1 cellular context compared by ENCODE assay signal in the genomic region with DNA sequence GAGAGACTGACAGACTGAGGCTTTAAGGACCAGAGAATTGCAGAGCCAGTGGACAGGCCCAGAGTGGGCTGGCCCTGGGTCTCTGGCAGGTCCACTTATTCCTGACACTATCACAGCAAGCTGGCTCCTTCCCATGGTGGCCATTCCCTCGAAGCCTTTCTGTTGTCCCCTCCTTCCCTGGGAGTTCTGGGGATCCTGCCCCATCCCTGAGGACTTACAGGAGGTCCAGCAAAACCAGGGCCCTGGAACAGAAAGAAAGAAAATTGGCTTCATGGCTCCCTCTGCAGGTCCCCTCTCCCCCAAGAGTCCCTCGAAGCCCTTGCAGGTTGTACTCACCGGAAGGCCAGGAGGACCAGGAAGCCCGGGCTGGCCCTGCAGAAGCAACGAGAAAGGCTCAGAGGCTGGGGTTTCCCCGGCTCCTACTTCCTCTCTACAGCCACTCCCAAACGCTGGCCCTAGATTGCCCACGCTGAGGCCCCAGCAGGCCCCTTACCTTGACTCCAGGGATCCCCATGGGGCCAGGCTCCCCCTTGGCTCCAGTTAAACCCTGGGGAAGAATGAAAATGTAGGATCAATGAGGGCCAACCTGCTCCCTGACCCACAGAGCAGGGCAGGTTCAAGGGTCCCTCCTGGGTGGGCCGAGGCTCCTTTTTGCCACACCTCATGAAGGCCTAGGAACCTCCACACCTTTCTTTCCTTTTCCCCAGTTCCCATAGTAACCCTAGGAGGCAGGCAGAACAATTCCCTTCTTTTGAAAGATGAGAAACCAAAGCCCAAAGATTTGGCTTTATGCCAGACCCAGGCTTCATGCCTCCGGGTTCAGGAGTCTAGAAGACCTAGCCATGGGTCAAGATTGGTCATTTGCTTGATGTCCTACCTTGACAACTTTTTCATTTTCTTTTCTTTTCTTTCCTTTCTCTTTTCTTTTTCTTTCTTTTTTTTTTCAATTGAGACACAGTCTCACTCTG.
A peak's percentile ranks its signal among the peaks of the same experiment; 100 is the strongest.
TF ChIP-seq lines count a peak whose summit lies in the region.

No MANE protein-coding gene starts in this region.

TF ChIP-seq in Ishikawa, 13 proteins besides CTCF, POLR2A, EP300 and RAD21 (continued from another document):
- TF ChIP-seq, protein P1, sequence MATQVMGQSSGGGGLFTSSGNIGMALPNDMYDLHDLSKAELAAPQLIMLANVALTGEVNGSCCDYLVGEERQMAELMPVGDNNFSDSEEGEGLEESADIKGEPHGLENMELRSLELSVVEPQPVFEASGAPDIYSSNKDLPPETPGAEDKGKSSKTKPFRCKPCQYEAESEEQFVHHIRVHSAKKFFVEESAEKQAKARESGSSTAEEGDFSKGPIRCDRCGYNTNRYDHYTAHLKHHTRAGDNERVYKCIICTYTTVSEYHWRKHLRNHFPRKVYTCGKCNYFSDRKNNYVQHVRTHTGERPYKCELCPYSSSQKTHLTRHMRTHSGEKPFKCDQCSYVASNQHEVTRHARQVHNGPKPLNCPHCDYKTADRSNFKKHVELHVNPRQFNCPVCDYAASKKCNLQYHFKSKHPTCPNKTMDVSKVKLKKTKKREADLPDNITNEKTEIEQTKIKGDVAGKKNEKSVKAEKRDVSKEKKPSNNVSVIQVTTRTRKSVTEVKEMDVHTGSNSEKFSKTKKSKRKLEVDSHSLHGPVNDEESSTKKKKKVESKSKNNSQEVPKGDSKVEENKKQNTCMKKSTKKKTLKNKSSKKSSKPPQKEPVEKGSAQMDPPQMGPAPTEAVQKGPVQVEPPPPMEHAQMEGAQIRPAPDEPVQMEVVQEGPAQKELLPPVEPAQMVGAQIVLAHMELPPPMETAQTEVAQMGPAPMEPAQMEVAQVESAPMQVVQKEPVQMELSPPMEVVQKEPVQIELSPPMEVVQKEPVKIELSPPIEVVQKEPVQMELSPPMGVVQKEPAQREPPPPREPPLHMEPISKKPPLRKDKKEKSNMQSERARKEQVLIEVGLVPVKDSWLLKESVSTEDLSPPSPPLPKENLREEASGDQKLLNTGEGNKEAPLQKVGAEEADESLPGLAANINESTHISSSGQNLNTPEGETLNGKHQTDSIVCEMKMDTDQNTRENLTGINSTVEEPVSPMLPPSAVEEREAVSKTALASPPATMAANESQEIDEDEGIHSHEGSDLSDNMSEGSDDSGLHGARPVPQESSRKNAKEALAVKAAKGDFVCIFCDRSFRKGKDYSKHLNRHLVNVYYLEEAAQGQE (IDR thresholded peaks at IDR 0.05; ENCODE audit: low read depth) = no peak
- TF ChIP-seq TCF12 (IDR thresholded peaks at IDR 0.05; ENCODE audit: low read depth) (no peak), YY1 (IDR thresholded peaks at IDR 0.05; ENCODE audit: low read depth) (no peak), NFIC (IDR thresholded peaks at IDR 0.05) (peak; percentile 91)
- TF ChIP-seq, protein P2, sequence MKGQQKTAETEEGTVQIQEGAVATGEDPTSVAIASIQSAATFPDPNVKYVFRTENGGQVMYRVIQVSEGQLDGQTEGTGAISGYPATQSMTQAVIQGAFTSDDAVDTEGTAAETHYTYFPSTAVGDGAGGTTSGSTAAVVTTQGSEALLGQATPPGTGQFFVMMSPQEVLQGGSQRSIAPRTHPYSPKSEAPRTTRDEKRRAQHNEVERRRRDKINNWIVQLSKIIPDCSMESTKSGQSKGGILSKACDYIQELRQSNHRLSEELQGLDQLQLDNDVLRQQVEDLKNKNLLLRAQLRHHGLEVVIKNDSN (IDR thresholded peaks at IDR 0.05) = no peak
TF ChIP-seq in Ishikawa: peak in this region for 3.
